34 cellular contexts compared by ENCODE assay signal in the genomic region with DNA sequence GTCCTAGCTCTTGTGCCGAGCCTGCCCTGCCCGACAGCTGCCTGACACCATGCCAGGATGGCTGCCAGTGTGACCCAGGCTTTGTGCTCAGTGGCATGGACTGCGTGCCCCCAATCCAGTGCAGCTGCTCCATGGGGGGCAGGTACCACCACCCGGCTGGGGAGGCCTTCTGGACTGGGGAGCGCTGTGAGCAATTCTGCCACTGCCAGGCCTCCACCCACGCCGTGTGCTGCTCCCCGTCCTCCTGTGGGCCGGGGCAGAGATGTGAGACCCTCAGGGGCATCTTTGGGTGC. TPM values are rescaled to one million over a fixed set of nuclear protein-coding genes. Genes with fewer than 3 reads are reported as not detected.
DNase-seq lines count a peak whose midpoint lies in the region; ATAC-seq lines count a peak whose summit lies in the region.
"Had no signal": no experiment of that assay in that cellular context is flagged by ENCODE, and none has a peak within 500 bp of the region (broad histone marks: within the 10 kb centered on the region; RNA-seq: fewer than 3 reads in every experiment).

No MANE protein-coding gene starts in this region.

- intact Hi-C loops in head of caudate nucleus (cut with DNase I), result no loop called here

- peaks cover 12% of the 10 kb centered on the region for H3K9me3 Mint-ChIP-seq in activated naive CD4-positive, alpha-beta T cell treated with anti-CD3 and anti-CD28 coated beads, Interleukin-2, amount 10 ng/mL, durations not matched to agents 7 days and 5 days
- H3K9me3 Mint-ChIP-seq: activated naive CD4-positive, alpha-beta T cell treated with anti-CD3 and anti-CD28 coated beads, Interleukin-2, amount 50 U/mL, for 72 hours; CD8-positive, alpha-beta memory T cell; effector memory CD8-positive, alpha-beta T cell had no signal

- H3K27ac Mint-ChIP-seq in activated naive CD4-positive, alpha-beta T cell treated with anti-CD3 and anti-CD28 coated beads, Interleukin-2, amount 10 ng/mL, durations not matched to agents 7 days and 5 days, result peak overlapping the region; percentile 64
- H3K27ac Mint-ChIP-seq: activated naive CD4-positive, alpha-beta T cell treated with anti-CD3 and anti-CD28 coated beads, Interleukin-2, amount 50 U/mL, for 72 hours; effector memory CD8-positive, alpha-beta T cell; IgD-negative memory B cell; naive B cell; T-helper 17 cell; type B pancreatic cell had no signal

- H3K27ac ChIP-seq in temporal lobe (ENCODE audit: low read depth, low read length), result peak overlapping the region; percentile 99
- H3K27ac ChIP-seq: body of pancreas had no signal

- CTCF ChIA-PET in activated naive CD4-positive, alpha-beta T cell treated with anti-CD3 and anti-CD28 coated beads, Interleukin-2, amount 10 ng/mL, durations not matched to agents 7 days and 5 days (lab: Charles Lee), result interaction anchor here (1.2 kb wide), 2 partner anchors 20 to 31 kb away, joined by 3 read pairs; no protein-coding TSS in a partner anchor

- H3K36me3 Mint-ChIP-seq in activated naive CD4-positive, alpha-beta T cell treated with anti-CD3 and anti-CD28 coated beads, Interleukin-2, amount 10 ng/mL, durations not matched to agents 7 days and 5 days, result no peaks in the 10 kb centered on the region
- H3K36me3 Mint-ChIP-seq: activated naive CD4-positive, alpha-beta T cell treated with anti-CD3 and anti-CD28 coated beads, Interleukin-2, amount 50 U/mL, for 72 hours; CD8-positive, alpha-beta memory T cell; IgD-negative memory B cell; naive B cell; type B pancreatic cell had no signal

- ATAC-seq in HG02798 (IDR thresholded peaks at IDR 0.05; ENCODE audit: poor library complexity, unreplicated experiment), result no peak
- ATAC-seq: body of pancreas; esophagus mucosa; right cardiac atrium; stimulated activated naive CD8-positive, alpha-beta T cell treated with anti-CD3 and anti-CD28 coated beads, Interleukin-15, Interleukin-2, amounts not matched to agents 100 U/mL and 50 U/mL, for 24 hours had no signal

- H3K4me1 Mint-ChIP-seq in activated naive CD4-positive, alpha-beta T cell treated with anti-CD3 and anti-CD28 coated beads, Interleukin-2, amount 10 ng/mL, durations not matched to agents 7 days and 5 days, result no peaks in the 10 kb centered on the region
- H3K4me1 Mint-ChIP-seq: CD8-positive, alpha-beta memory T cell; T-helper 17 cell had no signal

- no peak for DNase-seq in activated naive CD4-positive, alpha-beta T cell treated with anti-CD3 and anti-CD28 coated beads, Interleukin-2, amount 10 ng/mL, durations not matched to agents 7 days and 5 days
- DNase-seq in activated naive CD4-positive, alpha-beta T cell (lab: John Stamatoyannopoulos, UW), result no peak
- peak; percentile 71 to 95 (median 88) for DNase-seq in head of caudate nucleus
- DNase-seq in pons (ENCODE audit: low spot score), result peak; percentile 79
- DNase-seq in DMS 273 (lab: John Stamatoyannopoulos, UW; ENCODE audit: unreplicated experiment), result no peak
- no peak for DNase-seq in dermis blood vessel endothelial cell
- DNase-seq: 8988T; activated CD4-positive, alpha-beta T cell treated with anti-CD3 and anti-CD28 coated beads for 4 hours; activated T-cell treated with anti-CD3 and anti-CD28 coated beads, Interleukin-2, amount 50 U/mL, for 48 hours; body of pancreas; CD8-positive, alpha-beta memory T cell; DMS153; effector memory CD8-positive, alpha-beta T cell; naive B cell; NCI-H1105; NCI-H2081; NCI-H345; NCI-H82; RPMI8226; SK-N-SH; stimulated activated naive CD8-positive, alpha-beta T cell treated with anti-CD3 and anti-CD28 coated beads, Interleukin-15, Interleukin-2, amounts not matched to agents 100 U/mL and 50 U/mL, for 24 hours; T-helper 17 cell had no signal

- peaks cover 12% of the 10 kb centered on the region for H3K27me3 Mint-ChIP-seq in activated naive CD4-positive, alpha-beta T cell treated with anti-CD3 and anti-CD28 coated beads, Interleukin-2, amount 10 ng/mL, durations not matched to agents 7 days and 5 days
- H3K27me3 Mint-ChIP-seq: type B pancreatic cell had no signal

- H3K4me3 Mint-ChIP-seq in activated naive CD4-positive, alpha-beta T cell treated with anti-CD3 and anti-CD28 coated beads, Interleukin-2, amount 10 ng/mL, durations not matched to agents 7 days and 5 days, result no peak overlapping the region
- H3K4me3 Mint-ChIP-seq: CD8-positive, alpha-beta memory T cell; effector memory CD8-positive, alpha-beta T cell; IgD-negative memory B cell; naive B cell; T-helper 17 cell; type B pancreatic cell had no signal

RNA-seq across cellular contexts. Expression of gene FXYD3, which starts 9.4 kb away (rescaled TPM):
- total RNA-seq in temporal lobe (not detected), dermis blood vessel endothelial cell (0.68 TPM in 1 of 2 replicates, not detected in the other)
- total RNA-seq: activated naive CD4-positive, alpha-beta T cell treated with anti-CD3 and anti-CD28 coated beads, Interleukin-2, amount 50 U/mL, for 72 hours; CD8-positive, alpha-beta memory T cell; chondrocyte; frontal cortex; G401; lung microvascular endothelial cell; T-helper 17 cell had no signal

RNA-seq across cellular contexts. Expression of gene LGI4, which starts 28.6 kb away (rescaled TPM):
- total RNA-seq in temporal lobe, result 5.2 TPM
- 0.34 TPM in 1 of 2 replicates, not detected in the other for total RNA-seq in dermis blood vessel endothelial cell
- total RNA-seq: lung microvascular endothelial cell had no signal

RNA-seq across cellular contexts. Expression of gene FXYD1, which starts 32.4 kb away (rescaled TPM):
- total RNA-seq in temporal lobe (0.74 TPM), dermis blood vessel endothelial cell (not detected in 2 replicates)
- total RNA-seq: CD8-positive, alpha-beta memory T cell; frontal cortex; G401; lung microvascular endothelial cell had no signal

RNA-seq across cellular contexts. Expression of gene FXYD7, which starts 36.8 kb away (rescaled TPM):
- total RNA-seq in temporal lobe, result 10.1 TPM
- not detected in 2 replicates for total RNA-seq in dermis blood vessel endothelial cell
- total RNA-seq: chondrocyte, esophagus mucosa, G401, lung microvascular endothelial cell, omental fat pad had no signal

RNA-seq across cellular contexts. Expression of gene FXYD5, which starts 48.3 kb away (rescaled TPM):
- 0.74 TPM for total RNA-seq in temporal lobe
- total RNA-seq in dermis blood vessel endothelial cell, result 17.2 and 19.3 TPM in 2 replicates
- total RNA-seq: frontal cortex, G401 had no signal

Comparison
In these comparisons a context has a peak if more than half of its experiments do, and no peak if none do; other contexts are left out.
1. DNase-seq: peak in head of caudate nucleus (42 of 42) and pons (single experiment); none in activated naive CD4-positive, alpha-beta T cell treated with anti-CD3 and anti-CD28 coated beads, Interleukin-2, amount 10 ng/mL, durations not matched to agents 7 days and 5 days (single experiment), activated naive CD4-positive, alpha-beta T cell (0 of 4), DMS 273 (single experiment) and dermis blood vessel endothelial cell (single experiment).